22 cellular contexts compared by ENCODE assay signal in genomic region chr2:197559656-197560055, GRCh38. TPM values are rescaled to one million over a fixed set of nuclear protein-coding genes. Genes with fewer than 3 reads are reported as not detected.
DNase-seq lines count a peak whose midpoint lies in the region; ATAC-seq and TF ChIP-seq lines count a peak whose summit lies in the region.
"Had no signal": no experiment of that assay in that cellular context is flagged by ENCODE, and none has a peak within 500 bp of the region (broad histone marks: within the 10 kb centered on the region; RNA-seq: fewer than 3 reads in every experiment).

No MANE protein-coding gene starts in this region.

- H3K4me1 Mint-ChIP-seq in GM23338 (peaks cover 6% of the 10 kb centered on the region; the same call in 2 of the 3 replicates), HFFc6 (ENCODE audit: low read depth) (no peaks in the 10 kb centered on the region)

- H3K36me3 ChIP-seq in GM23338 (ENCODE audit: insufficient read depth) = peaks cover 7% of the 10 kb centered on the region; the same call in 1 of the 2 replicates
- peaks cover 16% of the 10 kb centered on the region for H3K36me3 ChIP-seq in lower lobe of right lung

- H3K79me2 ChIP-seq in GM23338 (replicated peaks; ENCODE audit: insufficient read depth) = peaks cover 6% of the 10 kb centered on the region; the same call in 1 of the 2 replicates

- in situ Hi-C loops in astrocyte of the cerebellum (cut with HindIII; ENCODE audit: low sequenced_read_pairs) = no loop called here

- H2AFZ ChIP-seq in GM23338 = no peak overlapping the region

- H3F3A ChIP-seq in GM23338 (replicated peaks; ENCODE audit: low read depth) = no peaks in the 10 kb centered on the region

- H3K27me3 Mint-ChIP-seq in GM23338 (ENCODE audit: insufficient read depth, low read depth, poor library complexity) (peaks cover 1% of the 10 kb centered on the region), HFFc6 (ENCODE audit: insufficient read depth) (no peaks in the 10 kb centered on the region)
- H3K27me3 Mint-ChIP-seq: CD8-positive, alpha-beta memory T cell had no signal

- peaks cover 44% of the 10 kb centered on the region for H3K36me3 Mint-ChIP-seq in GM23338 (ENCODE audit: low read depth)
- H3K36me3 Mint-ChIP-seq in HFFc6 (ENCODE audit: low read depth) = peaks cover 28% of the 10 kb centered on the region

- H3K9me3 Mint-ChIP-seq in GM23338 (peaks cover 11% of the 10 kb centered on the region; the same call in 2 of the 3 replicates), HFFc6 (no peaks in the 10 kb centered on the region)

- H3K4me3 Mint-ChIP-seq in GM23338 (no peak overlapping the region), HFFc6 (no peak overlapping the region)
- H3K4me3 Mint-ChIP-seq: CD8-positive, alpha-beta memory T cell had no signal

- DNase-seq in GM23338 (ENCODE audit: low spot score) (no peak), astrocyte of the cerebellum (ENCODE audit: low read depth) (peak; percentile 68), fibroblast of peridontal ligament (ENCODE audit: extremely low read depth) (peak; percentile 9), superior temporal gyrus (ENCODE audit: extremely low spot score) (peak; percentile 35), lower lobe of right lung (no peak), HFFc6 (no peak), NCI-H748 treated with DMSO at 0.1 percent for 48 hours (lab: John Stamatoyannopoulos, UW) (no peak)
- DNase-seq: C1 segment of cervical spinal cord; CD8-positive, alpha-beta memory T cell; DMS 273 treated with DMSO at 0.1 percent for 48 hours; DMS79 treated with DMSO at 0.1 percent for 48 hours; Kasumi-1; NCI-H1092 treated with DMSO at 0.1 percent for 48 hours; NCI-H1436 treated with DMSO at 0.1 percent for 48 hours; NCI-H2029 treated with DMSO at 0.1 percent for 48 hours; NCI-H446 treated with DMSO at 0.1 percent for 48 hours; NCI-H526; Peyer's patch; SHP77 treated with DMSO at 0.1 percent for 48 hours had no signal

- no peak overlapping the region for H3K4me2 ChIP-seq in GM23338
- H3K4me2 ChIP-seq: A549 had no signal

- TF ChIP-seq CTCF in GM23338 (conservative IDR thresholded peaks at IDR 0.05; ENCODE audit: low read depth in 2 of 2) (no peak), astrocyte of the cerebellum (IDR thresholded peaks at IDR 0.05; ENCODE audit: low read depth, low read length, missing control alignments) (no peak), lower lobe of right lung (IDR thresholded peaks at IDR 0.05) (no peak), HFFc6 (IDR thresholded peaks at IDR 0.05) (no peak)

- H4K20me1 ChIP-seq in GM23338 (replicated peaks; ENCODE audit: insufficient read depth) = no peaks in the 10 kb centered on the region

- H3K27ac ChIP-seq in GM23338 (ENCODE audit: low read depth) = peak overlapping the region; percentile 14; the same call in 1 of the 2 replicates
- H3K27ac ChIP-seq in lower lobe of right lung = no peak overlapping the region
- H3K27ac ChIP-seq: A549, Peyer's patch had no signal

- intact Hi-C loops in lower lobe of right lung (cut with DNase I) = no loop called here

- no peaks in the 10 kb centered on the region for H3K4me1 ChIP-seq in GM23338 (ENCODE audit: insufficient read depth)
- H3K4me1 ChIP-seq in lower lobe of right lung = peaks cover 11% of the 10 kb centered on the region
- H3K4me1 ChIP-seq: Peyer's patch had no signal

- no peaks in the 10 kb centered on the region for H3K27me3 ChIP-seq in GM23338 (ENCODE audit: insufficient read depth)
- no peaks in the 10 kb centered on the region for H3K27me3 ChIP-seq in lower lobe of right lung (ENCODE audit: low read depth)
- H3K27me3 ChIP-seq: Peyer's patch had no signal

- no peaks in the 10 kb centered on the region for H3K9me2 ChIP-seq in GM23338 (ENCODE audit: insufficient read depth)

- no peaks in the 10 kb centered on the region for H3K9me3 ChIP-seq in lower lobe of right lung
- H3K9me3 ChIP-seq: A549, Peyer's patch had no signal

- H3K4me3 ChIP-seq in GM23338 (no peak overlapping the region), astrocyte of the cerebellum (ENCODE audit: low read depth, low read length) (no peak overlapping the region), lower lobe of right lung (no peak overlapping the region)
- H3K4me3 ChIP-seq: A549, Peyer's patch had no signal

- ATAC-seq in GM23338 = no peak
- ATAC-seq in lower lobe of right lung = no peak
- ATAC-seq in HG02678 (IDR thresholded peaks at IDR 0.05; ENCODE audit: unreplicated experiment) = no peak
- ATAC-seq: A549, HepG2 had no signal

- no peak overlapping the region for H3K27ac Mint-ChIP-seq in GM23338
- H3K27ac Mint-ChIP-seq in HFFc6 = no peak overlapping the region

TF ChIP-seq in GM23338, 12 proteins besides CTCF, POLR2A, EP300 and RAD21 (continues in another document):
- no peak for TF ChIP-seq STAT1 (IDR thresholded peaks at IDR 0.05; ENCODE audit: unreplicated experiment)
- TF ChIP-seq POLR2AphosphoS5 (IDR thresholded peaks at IDR 0.05; ENCODE audit: low read depth) = no peak
- no peak for TF ChIP-seq EZH2phosphoT487 (IDR thresholded peaks at IDR 0.05; ENCODE audit: unreplicated experiment)
- no peak for TF ChIP-seq JUNB (IDR thresholded peaks at IDR 0.05; ENCODE audit: unreplicated experiment)
- TF ChIP-seq ETS1 (IDR thresholded peaks at IDR 0.05) = no peak
- no peak for TF ChIP-seq REST (IDR thresholded peaks at IDR 0.05; ENCODE audit: unreplicated experiment)
- no peak for TF ChIP-seq EZH2 (IDR thresholded peaks at IDR 0.05; ENCODE audit: low read depth, unreplicated experiment)
- TF ChIP-seq ZNF331 (CRISPR knock-in tag; IDR thresholded peaks at IDR 0.05; ENCODE audit: low read depth) = no peak
- TF ChIP-seq NANOG (IDR thresholded peaks at IDR 0.05; ENCODE audit: borderline replicate concordance) = no peak
- no peak for TF ChIP-seq CREB1 (CRISPR knock-in tag; IDR thresholded peaks at IDR 0.05; ENCODE audit: low read depth)

RNA-seq across cellular contexts. Expression of gene MOB4, which starts 43.8 kb away (rescaled TPM):
- 68.2 and 101 TPM in 2 replicates for total RNA-seq in GM23338 (2014; rRNA removed; shearing (Covaris generic))
- polyA plus RNA-seq in GM23338 (2016; fragmentation: Nextera tagmentation; extraction: Ambion mirVana) = 87.0 and 88.6 TPM in 2 replicates
- total RNA-seq in lower lobe of right lung = 21.3 TPM
- total RNA-seq in HFFc6 (2021; fragmentation: NEBNext Ultra II Directional; extraction: Animal tissue kit (Norgen Biotek cat#: 25700)) = 10 to 100 TPM; 30.1 to 38.6 (median 34.4) TPM

RNA-seq across cellular contexts. Expression of gene HSPE1, which starts 59.5 kb away (rescaled TPM):
- 286 and 328 TPM in 2 replicates for total RNA-seq in GM23338 (2014; rRNA removed; shearing (Covaris generic))
- 1,493 and 1,529 TPM in 2 replicates for polyA plus RNA-seq in GM23338 (2016; fragmentation: Nextera tagmentation; extraction: Ambion mirVana)
- total RNA-seq in lower lobe of right lung = 65.3 TPM
- 100 to 1,000 TPM in 5 of 6 experiments, 10 to 100 TPM in 1; 96.3 to 149 (median 114) TPM for total RNA-seq in HFFc6 (2021; fragmentation: NEBNext Ultra II Directional; extraction: Animal tissue kit (Norgen Biotek cat#: 25700))

Comparison
In these comparisons a context has a peak if more than half of its experiments do, and no peak if none do; other contexts are left out.
1. DNase-seq: peak in astrocyte of the cerebellum (single experiment), fibroblast of peridontal ligament (single experiment) and superior temporal gyrus (single experiment); none in GM23338 (single experiment), lower lobe of right lung (single experiment), HFFc6 (single experiment) and NCI-H748 treated with DMSO at 0.1 percent for 48 hours (single experiment).